Comparison of ENCODE assay signal across 1 cellular context in genomic region chr18:22332590-22332989, GRCh38.
TF ChIP-seq lines count a peak whose summit lies in the region.

No MANE protein-coding gene starts in this region.

TF ChIP-seq in GM12878, 131 proteins besides CTCF, POLR2A, EP300 and RAD21:
- TF ChIP-seq ZBTB11 (CRISPR knock-in tag; IDR thresholded peaks at IDR 0.05) (no peak), FOXM1 (IDR thresholded peaks at IDR 0.05; ENCODE audit: low read depth, low read length) (no peak), RCOR1 (conservative IDR thresholded peaks at IDR 0.05; ENCODE audit: low read depth, low read length) (no peak), DPF2 (IDR thresholded peaks at IDR 0.05) (no peak), GABPA (IDR thresholded peaks at IDR 0.05; ENCODE audit: low read depth) (no peak), ELK1 (IDR thresholded peaks at IDR 0.05; ENCODE audit: low read depth, low read length) (no peak), PAX8 (IDR thresholded peaks at IDR 0.05) (no peak), MYC (IDR thresholded peaks at IDR 0.05; ENCODE audit: insufficient read depth, insufficient read length, insufficient replicate concordance, low read length, severe bottlenecking) (no peak), BCL11A (IDR thresholded peaks at IDR 0.05; ENCODE audit: low read depth, low read length) (no peak), KAT2A (conservative IDR thresholded peaks at IDR 0.05; ENCODE audit: control insufficient read depth, low read depth, low read length) (no peak)
